ENCODE assay signal across 1 cellular context in genomic region chr17:79992657-79993389, GRCh38.
A peak's percentile ranks its signal among the peaks of the same experiment; 100 is the strongest.
TF ChIP-seq lines count a peak whose summit lies in the region.

No MANE protein-coding gene starts in this region.

TF ChIP-seq in HepG2, 621 proteins besides CTCF, POLR2A, EP300 and RAD21 (continues in another document):
- TF ChIP-seq ZNF589 (CRISPR knock-in tag; conservative IDR thresholded peaks at IDR 0.05), result 0 out of 2 replicates have a peak, but pooled peaks have one; percentile 12
- peak; percentile 60 for TF ChIP-seq CCAR2 (optimal IDR thresholded peaks at IDR 0.05; ENCODE audit: low read depth, low read length)
- TF ChIP-seq EED (CRISPR knock-in tag; IDR thresholded peaks at IDR 0.05), result 0 out of 2 replicates have a peak, but pooled peaks have one; percentile 13
- 0 out of 2 replicates have a peak, but pooled peaks have one; percentile 7 for TF ChIP-seq ZNF264 (CRISPR knock-in tag; IDR thresholded peaks at IDR 0.05)
- no peak for TF ChIP-seq ZNF609 (CRISPR knock-in tag; IDR thresholded peaks at IDR 0.05; ENCODE audit: borderline replicate concordance)
- 0 out of 2 replicates have a peak, but pooled peaks have one; percentile 8 for TF ChIP-seq KLF6 (CRISPR knock-in tag; IDR thresholded peaks at IDR 0.05)
- TF ChIP-seq RXRB (CRISPR knock-in tag; IDR thresholded peaks at IDR 0.05; ENCODE audit: borderline replicate concordance), result no peak
- TF ChIP-seq ZNF263 (CRISPR knock-in tag; IDR thresholded peaks at IDR 0.05), result no peak
- TF ChIP-seq, protein P1, sequence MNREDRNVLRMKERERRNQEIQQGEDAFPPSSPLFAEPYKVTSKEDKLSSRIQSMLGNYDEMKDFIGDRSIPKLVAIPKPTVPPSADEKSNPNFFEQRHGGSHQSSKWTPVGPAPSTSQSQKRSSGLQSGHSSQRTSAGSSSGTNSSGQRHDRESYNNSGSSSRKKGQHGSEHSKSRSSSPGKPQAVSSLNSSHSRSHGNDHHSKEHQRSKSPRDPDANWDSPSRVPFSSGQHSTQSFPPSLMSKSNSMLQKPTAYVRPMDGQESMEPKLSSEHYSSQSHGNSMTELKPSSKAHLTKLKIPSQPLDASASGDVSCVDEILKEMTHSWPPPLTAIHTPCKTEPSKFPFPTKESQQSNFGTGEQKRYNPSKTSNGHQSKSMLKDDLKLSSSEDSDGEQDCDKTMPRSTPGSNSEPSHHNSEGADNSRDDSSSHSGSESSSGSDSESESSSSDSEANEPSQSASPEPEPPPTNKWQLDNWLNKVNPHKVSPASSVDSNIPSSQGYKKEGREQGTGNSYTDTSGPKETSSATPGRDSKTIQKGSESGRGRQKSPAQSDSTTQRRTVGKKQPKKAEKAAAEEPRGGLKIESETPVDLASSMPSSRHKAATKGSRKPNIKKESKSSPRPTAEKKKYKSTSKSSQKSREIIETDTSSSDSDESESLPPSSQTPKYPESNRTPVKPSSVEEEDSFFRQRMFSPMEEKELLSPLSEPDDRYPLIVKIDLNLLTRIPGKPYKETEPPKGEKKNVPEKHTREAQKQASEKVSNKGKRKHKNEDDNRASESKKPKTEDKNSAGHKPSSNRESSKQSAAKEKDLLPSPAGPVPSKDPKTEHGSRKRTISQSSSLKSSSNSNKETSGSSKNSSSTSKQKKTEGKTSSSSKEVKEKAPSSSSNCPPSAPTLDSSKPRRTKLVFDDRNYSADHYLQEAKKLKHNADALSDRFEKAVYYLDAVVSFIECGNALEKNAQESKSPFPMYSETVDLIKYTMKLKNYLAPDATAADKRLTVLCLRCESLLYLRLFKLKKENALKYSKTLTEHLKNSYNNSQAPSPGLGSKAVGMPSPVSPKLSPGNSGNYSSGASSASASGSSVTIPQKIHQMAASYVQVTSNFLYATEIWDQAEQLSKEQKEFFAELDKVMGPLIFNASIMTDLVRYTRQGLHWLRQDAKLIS (CRISPR knock-in tag; IDR thresholded peaks at IDR 0.05), result 0 out of 2 replicates have a peak, but pooled peaks have one; percentile 18
- TF ChIP-seq ZNF720 (CRISPR knock-in tag; IDR thresholded peaks at IDR 0.05), result 0 out of 2 replicates have a peak, but pooled peaks have one; percentile 42
- TF ChIP-seq PRDM15 (CRISPR knock-in tag; IDR thresholded peaks at IDR 0.05), result 0 out of 2 replicates have a peak, but pooled peaks have one; percentile 29
- TF ChIP-seq ZNF446 (CRISPR knock-in tag; IDR thresholded peaks at IDR 0.05), result 0 out of 2 replicates have a peak, but pooled peaks have one; percentile 34
- 0 out of 2 replicates have a peak, but pooled peaks have one; percentile 67 for TF ChIP-seq ZNF468 (CRISPR knock-in tag; IDR thresholded peaks at IDR 0.05)
- TF ChIP-seq ZNF83 (CRISPR knock-in tag; IDR thresholded peaks at IDR 0.05; ENCODE audit: borderline replicate concordance), result peak; percentile 48; the same call in 1 of the 2 replicates
- TF ChIP-seq SP2 (CRISPR knock-in tag; IDR thresholded peaks at IDR 0.05), result 0 out of 2 replicates have a peak, but pooled peaks have one; percentile 17
- TF ChIP-seq ZNF687 (CRISPR knock-in tag; IDR thresholded peaks at IDR 0.05), result 0 out of 2 replicates have a peak, but pooled peaks have one; percentile 40
- peak; percentile 28; the same call in 1 of the 2 replicates for TF ChIP-seq ZNF709 (CRISPR knock-in tag; IDR thresholded peaks at IDR 0.05)
- 0 out of 2 replicates have a peak, but pooled peaks have one; percentile 5 for TF ChIP-seq DR1 (CRISPR knock-in tag; IDR thresholded peaks at IDR 0.05)
- TF ChIP-seq POLR2G (IDR thresholded peaks at IDR 0.05; ENCODE audit: low read depth, low read length), result peak; percentile 59; the same call in 1 of the 2 replicates
- TF ChIP-seq ZSCAN22 (CRISPR knock-in tag; IDR thresholded peaks at IDR 0.05), result peak; percentile 11; the same call in 1 of the 2 replicates
- TF ChIP-seq, protein P2, sequence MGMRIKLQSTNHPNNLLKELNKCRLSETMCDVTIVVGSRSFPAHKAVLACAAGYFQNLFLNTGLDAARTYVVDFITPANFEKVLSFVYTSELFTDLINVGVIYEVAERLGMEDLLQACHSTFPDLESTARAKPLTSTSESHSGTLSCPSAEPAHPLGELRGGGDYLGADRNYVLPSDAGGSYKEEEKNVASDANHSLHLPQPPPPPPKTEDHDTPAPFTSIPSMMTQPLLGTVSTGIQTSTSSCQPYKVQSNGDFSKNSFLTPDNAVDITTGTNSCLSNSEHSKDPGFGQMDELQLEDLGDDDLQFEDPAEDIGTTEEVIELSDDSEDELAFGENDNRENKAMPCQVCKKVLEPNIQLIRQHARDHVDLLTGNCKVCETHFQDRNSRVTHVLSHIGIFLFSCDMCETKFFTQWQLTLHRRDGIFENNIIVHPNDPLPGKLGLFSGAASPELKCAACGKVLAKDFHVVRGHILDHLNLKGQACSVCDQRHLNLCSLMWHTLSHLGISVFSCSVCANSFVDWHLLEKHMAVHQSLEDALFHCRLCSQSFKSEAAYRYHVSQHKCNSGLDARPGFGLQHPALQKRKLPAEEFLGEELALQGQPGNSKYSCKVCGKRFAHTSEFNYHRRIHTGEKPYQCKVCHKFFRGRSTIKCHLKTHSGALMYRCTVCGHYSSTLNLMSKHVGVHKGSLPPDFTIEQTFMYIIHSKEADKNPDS (CRISPR knock-in tag; IDR thresholded peaks at IDR 0.05), result 0 out of 2 replicates have a peak, but pooled peaks have one; percentile 10
- peak; percentile 36 for TF ChIP-seq IKZF4 (CRISPR knock-in tag; IDR thresholded peaks at IDR 0.05; ENCODE audit: borderline replicate concordance, low read depth, not compliant biosample characterization)
- TF ChIP-seq ZNF607 (CRISPR knock-in tag; IDR thresholded peaks at IDR 0.05; ENCODE audit: borderline replicate concordance), result peak; percentile 1; the same call in 1 of the 2 replicates
- TF ChIP-seq, protein P3, sequence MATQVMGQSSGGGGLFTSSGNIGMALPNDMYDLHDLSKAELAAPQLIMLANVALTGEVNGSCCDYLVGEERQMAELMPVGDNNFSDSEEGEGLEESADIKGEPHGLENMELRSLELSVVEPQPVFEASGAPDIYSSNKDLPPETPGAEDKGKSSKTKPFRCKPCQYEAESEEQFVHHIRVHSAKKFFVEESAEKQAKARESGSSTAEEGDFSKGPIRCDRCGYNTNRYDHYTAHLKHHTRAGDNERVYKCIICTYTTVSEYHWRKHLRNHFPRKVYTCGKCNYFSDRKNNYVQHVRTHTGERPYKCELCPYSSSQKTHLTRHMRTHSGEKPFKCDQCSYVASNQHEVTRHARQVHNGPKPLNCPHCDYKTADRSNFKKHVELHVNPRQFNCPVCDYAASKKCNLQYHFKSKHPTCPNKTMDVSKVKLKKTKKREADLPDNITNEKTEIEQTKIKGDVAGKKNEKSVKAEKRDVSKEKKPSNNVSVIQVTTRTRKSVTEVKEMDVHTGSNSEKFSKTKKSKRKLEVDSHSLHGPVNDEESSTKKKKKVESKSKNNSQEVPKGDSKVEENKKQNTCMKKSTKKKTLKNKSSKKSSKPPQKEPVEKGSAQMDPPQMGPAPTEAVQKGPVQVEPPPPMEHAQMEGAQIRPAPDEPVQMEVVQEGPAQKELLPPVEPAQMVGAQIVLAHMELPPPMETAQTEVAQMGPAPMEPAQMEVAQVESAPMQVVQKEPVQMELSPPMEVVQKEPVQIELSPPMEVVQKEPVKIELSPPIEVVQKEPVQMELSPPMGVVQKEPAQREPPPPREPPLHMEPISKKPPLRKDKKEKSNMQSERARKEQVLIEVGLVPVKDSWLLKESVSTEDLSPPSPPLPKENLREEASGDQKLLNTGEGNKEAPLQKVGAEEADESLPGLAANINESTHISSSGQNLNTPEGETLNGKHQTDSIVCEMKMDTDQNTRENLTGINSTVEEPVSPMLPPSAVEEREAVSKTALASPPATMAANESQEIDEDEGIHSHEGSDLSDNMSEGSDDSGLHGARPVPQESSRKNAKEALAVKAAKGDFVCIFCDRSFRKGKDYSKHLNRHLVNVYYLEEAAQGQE (IDR thresholded peaks at IDR 0.05; ENCODE audit: borderline replicate concordance in 1 of 2, low read depth in 1 of 2, low read length in 2 of 2), result 0 out of 4 replicates have a peak, but pooled peaks of 1 of the 2 experiments have one; percentile 4
- peak; percentile 55; the same call in 1 of the 2 replicates for TF ChIP-seq ZNF253 (CRISPR knock-in tag; IDR thresholded peaks at IDR 0.05; ENCODE audit: borderline replicate concordance)
